Comparison of ENCODE assay signal across 13 cellular contexts in genomic region chr20:1808101-1808500, GRCh38.
"Had no signal": no experiment of that assay in that cellular context is flagged by ENCODE, and none has a peak within 500 bp of the region (broad histone marks: within the 10 kb centered on the region; RNA-seq: fewer than 3 reads in every experiment).

No MANE protein-coding gene starts in this region.

- H3K36me3 Mint-ChIP-seq: natural killer cell treated with Interleukin-12 subunit alpha and Interleukin-12 subunit beta and Interleukin-15 and Interleukin-18, amount 100 ng/mL, for 72 hours had no signal

- ATAC-seq: activated CD8-positive, alpha-beta T cell treated with anti-CD3 and anti-CD28 coated beads for 36 hours; activated naive CD8-positive, alpha-beta T cell treated with anti-CD3 and anti-CD28 coated beads, Interleukin-2, amount 50 U/mL, for 24 hours; activated T-cell treated with anti-CD3 and anti-CD28 coated beads, Interleukin-2, amount 50 U/mL, for 72 hours; left colon; natural killer cell treated with Interleukin-12 subunit alpha and Interleukin-12 subunit beta and Interleukin-15 and Interleukin-18, amount 100 ng/mL, for 72 hours; SK-N-SH treated with all-trans-retinoic acid at 6 μM for 48 hours had no signal

- H3K4me3 Mint-ChIP-seq: activated CD8-positive, alpha-beta T cell treated with anti-CD3 and anti-CD28 coated beads for 36 hours; activated naive CD8-positive, alpha-beta T cell treated with anti-CD3 and anti-CD28 coated beads, Interleukin-2, amount 50 U/mL, for 24 hours; activated T-cell treated with anti-CD3 and anti-CD28 coated beads, Interleukin-2, amount 50 U/mL, for 72 hours; natural killer cell treated with Interleukin-12 subunit alpha and Interleukin-12 subunit beta and Interleukin-15 and Interleukin-18, amount 100 ng/mL, for 72 hours had no signal

- H3K27ac Mint-ChIP-seq: activated CD8-positive, alpha-beta T cell treated with anti-CD3 and anti-CD28 coated beads for 36 hours; activated naive CD8-positive, alpha-beta T cell treated with anti-CD3 and anti-CD28 coated beads, Interleukin-2, amount 50 U/mL, for 24 hours; activated T-cell treated with anti-CD3 and anti-CD28 coated beads, Interleukin-2, amount 50 U/mL, for 72 hours; natural killer cell treated with Interleukin-12 subunit alpha and Interleukin-12 subunit beta and Interleukin-15 and Interleukin-18, amount 100 ng/mL, for 72 hours had no signal

- H3K27me3 ChIP-seq: tibial nerve had no signal

- H3K9me3 Mint-ChIP-seq: activated CD8-positive, alpha-beta T cell treated with anti-CD3 and anti-CD28 coated beads for 36 hours; activated naive CD8-positive, alpha-beta T cell treated with anti-CD3 and anti-CD28 coated beads, Interleukin-2, amount 50 U/mL, for 24 hours; activated T-cell treated with anti-CD3 and anti-CD28 coated beads, Interleukin-2, amount 50 U/mL, for 72 hours; natural killer cell treated with Interleukin-12 subunit alpha and Interleukin-12 subunit beta and Interleukin-15 and Interleukin-18, amount 100 ng/mL, for 72 hours had no signal

- H3K9me3 ChIP-seq: tibial nerve had no signal

- DNase-seq: activated CD4-positive, alpha-beta T cell treated with anti-CD3 and anti-CD28 coated beads for 4 hours; activated CD8-positive, alpha-beta memory T cell treated with anti-CD3 and anti-CD28 coated beads, Interleukin-2, amount 50 U/mL, for 4 hours; activated CD8-positive, alpha-beta T cell treated with anti-CD3 and anti-CD28 coated beads for 36 hours; activated naive CD4-positive, alpha-beta T cell; activated naive CD8-positive, alpha-beta T cell treated with anti-CD3 and anti-CD28 coated beads, Interleukin-2, amount 50 U/mL, for 24 hours; activated T-cell treated with anti-CD3 and anti-CD28 coated beads, Interleukin-2, amount 50 U/mL, for 72 hours; erythroblast; left colon; stimulated activated CD4-positive, alpha-beta T cell treated with anti-CD3 and anti-CD28 coated beads, Interleukin-4, amount 100 ng/mL, for 4 hours had no signal

- H3K36me3 ChIP-seq: tibial nerve had no signal

- H3K27ac ChIP-seq: tibial nerve had no signal

- H3K4me3 ChIP-seq: coronary artery, tibial nerve had no signal
